Comparison of ENCODE assay signal across 8 cellular contexts in the genomic region with DNA sequence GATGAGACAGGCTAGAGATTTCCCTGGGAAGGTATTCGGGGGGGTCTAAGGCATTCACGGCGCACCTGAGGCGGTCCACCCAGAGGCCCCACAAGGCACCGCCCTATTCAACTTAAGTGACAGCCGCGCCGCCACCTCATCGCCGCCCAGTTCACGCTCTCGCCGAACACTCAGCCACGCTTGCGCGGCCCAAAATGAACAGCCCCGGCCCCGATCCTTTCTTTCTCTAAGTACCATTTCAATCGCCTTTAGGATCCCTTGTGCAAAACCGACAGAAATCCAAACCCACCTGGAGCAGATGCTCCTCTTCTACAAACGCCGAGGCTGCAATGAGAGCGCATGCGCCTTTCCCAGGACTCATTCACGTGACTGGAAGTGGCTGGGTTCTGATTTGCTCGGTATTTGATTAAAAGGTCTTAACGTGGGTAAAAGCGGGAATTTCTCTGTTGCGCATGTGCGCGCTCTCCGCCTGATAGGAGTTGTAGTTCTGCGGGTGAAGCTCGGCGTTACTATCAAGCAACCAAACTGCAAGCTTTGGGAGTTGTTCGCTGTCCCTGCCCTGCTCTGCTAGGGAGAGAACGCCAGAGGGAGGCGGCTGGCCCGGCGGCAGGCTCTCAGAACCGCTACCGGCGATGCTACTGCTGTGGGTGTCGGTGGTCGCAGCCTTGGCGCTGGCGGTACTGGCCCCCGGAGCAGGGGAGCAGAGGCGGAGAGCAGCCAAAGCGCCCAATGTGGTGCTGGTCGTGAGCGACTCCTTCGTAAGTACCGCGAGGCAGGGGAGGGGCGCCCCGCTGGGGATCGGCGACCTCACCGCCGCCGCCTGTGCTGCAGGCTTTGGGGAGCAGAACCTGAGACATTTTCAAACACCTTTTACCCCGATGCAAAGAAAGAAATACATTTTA. TPM values are rescaled to one million over a fixed set of nuclear protein-coding genes. Genes with fewer than 3 reads are reported as not detected.
DNase-seq lines count a peak whose midpoint lies in the region; ATAC-seq and TF ChIP-seq lines count a peak whose summit lies in the region.

A gene with protein sequence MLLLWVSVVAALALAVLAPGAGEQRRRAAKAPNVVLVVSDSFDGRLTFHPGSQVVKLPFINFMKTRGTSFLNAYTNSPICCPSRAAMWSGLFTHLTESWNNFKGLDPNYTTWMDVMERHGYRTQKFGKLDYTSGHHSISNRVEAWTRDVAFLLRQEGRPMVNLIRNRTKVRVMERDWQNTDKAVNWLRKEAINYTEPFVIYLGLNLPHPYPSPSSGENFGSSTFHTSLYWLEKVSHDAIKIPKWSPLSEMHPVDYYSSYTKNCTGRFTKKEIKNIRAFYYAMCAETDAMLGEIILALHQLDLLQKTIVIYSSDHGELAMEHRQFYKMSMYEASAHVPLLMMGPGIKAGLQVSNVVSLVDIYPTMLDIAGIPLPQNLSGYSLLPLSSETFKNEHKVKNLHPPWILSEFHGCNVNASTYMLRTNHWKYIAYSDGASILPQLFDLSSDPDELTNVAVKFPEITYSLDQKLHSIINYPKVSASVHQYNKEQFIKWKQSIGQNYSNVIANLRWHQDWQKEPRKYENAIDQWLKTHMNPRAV (plus strand): TSS at position 455 of the 902 bp plus-strand sequence. CDS start 178 bp downstream, at position 633.
A gene (minus strand): TSS at position 331 of the 902 bp plus-strand sequence. CDS start 7,827 bp downstream, outside the sequence.

- peak; percentile 76 for TF ChIP-seq CTCF in chondrocyte (IDR thresholded peaks at IDR 0.05)
- TF ChIP-seq CTCF in kidney epithelial cell (IDR thresholded peaks at IDR 0.05; ENCODE audit: insufficient read depth, low read length, poor library complexity, severe bottlenecking), result peak; percentile 31

- no peaks in the 10 kb centered on the region for H3K36me3 ChIP-seq in kidney epithelial cell (ENCODE audit: control insufficient read depth, insufficient read depth, low read length)

- peaks cover 48% of the 10 kb centered on the region for H3K4me1 Mint-ChIP-seq in chondrocyte (ENCODE audit: low read depth)

- H3K9me3 Mint-ChIP-seq in chondrocyte (ENCODE audit: low read depth), result no peaks in the 10 kb centered on the region

- ATAC-seq in GM19043 (IDR thresholded peaks at IDR 0.05; ENCODE audit: low read depth, unreplicated experiment), result peak; percentile 83
- peak; percentile 91 for ATAC-seq in HG03378 (IDR thresholded peaks at IDR 0.05; ENCODE audit: unreplicated experiment)

- no peaks in the 10 kb centered on the region for H3K27me3 ChIP-seq in kidney epithelial cell (ENCODE audit: control insufficient read depth, insufficient read depth, low read length)

- H3K4me3 ChIP-seq in kidney epithelial cell (ENCODE audit: low read depth, low read length), result peak within 1 kb of the TSS; percentile 93

- peaks cover 10% of the 10 kb centered on the region for H3K36me3 Mint-ChIP-seq in chondrocyte (ENCODE audit: low read depth)

- DNase-seq in AML-193 (lab: John Stamatoyannopoulos, UW) (peak; percentile 94 to 96), NCI-H446 treated with DMSO at 0.1 percent for 48 hours (lab: John Stamatoyannopoulos, UW) (peak; percentile 96), chondrocyte (ENCODE audit: low spot score) (peak; percentile 97), kidney epithelial cell (ENCODE audit: low read depth) (peak; percentile 94)
- peak; percentile 88 for DNase-seq in activated CD4-positive, alpha-beta T cell treated with anti-CD3 and anti-CD28 coated beads for 1 hour
- peak; percentile 81 to 82 for DNase-seq in stimulated activated CD4-positive, alpha-beta T cell treated with anti-CD3 and anti-CD28 coated beads, Interleukin-15, amount 100 ng/mL, for 48 hours (ENCODE audit: low read depth in 2 of 2)

- no peaks in the 10 kb centered on the region for H3K27me3 Mint-ChIP-seq in chondrocyte (ENCODE audit: low read depth)

- H3K4me3 Mint-ChIP-seq in chondrocyte (ENCODE audit: unreplicated experiment), result peak within 1 kb of the TSS; percentile 86

- peak within 1 kb of the TSS; percentile 95 for H3K27ac Mint-ChIP-seq in chondrocyte (ENCODE audit: unreplicated experiment)

RNA-seq across cellular contexts. Expression of the first gene that starts in this region (rescaled TPM):
- total RNA-seq in chondrocyte (10.0 to 10.7 TPM (median 10.4 TPM) in 3 replicates), kidney epithelial cell (6.7 and 8.2 TPM in 2 replicates)

RNA-seq across cellular contexts. Expression of the second gene that starts in this region (rescaled TPM):
- 114 to 132 TPM (median 116 TPM) in 3 replicates for total RNA-seq in chondrocyte
- total RNA-seq in kidney epithelial cell, result 72.6 and 74.9 TPM in 2 replicates

Comparison
In these comparisons a context has a peak if more than half of its experiments do, and no peak if none do; other contexts are left out.
1. Peak in every context shown above with its lines: DNase-seq, ATAC-seq and H3K4me3 ChIP-seq.